In genomic region chr14:56687123-56687522, GRCh38 we compare ENCODE assay signal across 17 cellular contexts.
"Had no signal": no experiment of that assay in that cellular context is flagged by ENCODE, and none has a peak within 500 bp of the region (broad histone marks: within the 10 kb centered on the region; RNA-seq: fewer than 3 reads in every experiment).

No MANE protein-coding gene starts in this region.

- H3K27ac ChIP-seq: gastroesophageal sphincter, sigmoid colon, upper lobe of left lung had no signal

- H3K36me3 ChIP-seq: gastroesophageal sphincter, sigmoid colon, upper lobe of left lung had no signal

- H3K27me3 ChIP-seq: gastroesophageal sphincter, sigmoid colon, upper lobe of left lung had no signal

- H3K4me1 ChIP-seq: gastroesophageal sphincter, sigmoid colon, upper lobe of left lung had no signal

- H3K4me3 ChIP-seq: gastroesophageal sphincter, lung, mucosa of descending colon, sigmoid colon, upper lobe of left lung had no signal

- ATAC-seq: activated naive CD8-positive, alpha-beta T cell treated with anti-CD3 and anti-CD28 coated beads, Interleukin-2, amount 50 U/mL, for 24 hours; effector memory CD8-positive, alpha-beta T cell; gastroesophageal sphincter; mucosa of descending colon; natural killer cell treated with Interleukin-12 subunit alpha and Interleukin-12 subunit beta and Interleukin-15 and Interleukin-18, amount 100 ng/mL, for 72 hours had no signal

- DNase-seq: activated B cell treated with CpG ODN at 0.5 μM for 24 hours; activated CD4-positive, alpha-beta T cell treated with anti-CD3 and anti-CD28 coated beads, Interleukin-2, amount 10 ng/mL, durations not matched to agents 24 days and 14 days; activated CD8-positive, alpha-beta memory T cell treated with anti-CD3 and anti-CD28 coated beads for 24 hours; activated naive CD4-positive, alpha-beta T cell treated with Interleukin-2 at 50 U/mL for 16 hours; activated naive CD8-positive, alpha-beta T cell treated with anti-CD3 and anti-CD28 coated beads, Interleukin-2, amount 50 U/mL, for 24 hours; central memory CD4-positive, alpha-beta T cell; cortex of kidney; effector memory CD8-positive, alpha-beta T cell; left cardiac atrium; sigmoid colon; stimulated activated CD4-positive, alpha-beta T cell treated with anti-CD3 and anti-CD28 coated beads, Interleukin-12 subunit alpha, Interleukin-12 subunit beta, amount 100 ng/mL, for 4 hours; stimulated activated naive CD4-positive, alpha-beta T cell treated with Interleukin-2 at 50 U/mL for 16 hours had no signal

- H3K9me3 ChIP-seq: gastroesophageal sphincter, mucosa of descending colon, upper lobe of left lung had no signal
